In genomic region chr16:28931801-28932225, GRCh38 we compare ENCODE assay signal across 15 cellular contexts. TPM values are rescaled to one million over a fixed set of nuclear protein-coding genes. Genes with fewer than 3 reads are reported as not detected.
DNase-seq lines count a peak whose midpoint lies in the region; ATAC-seq lines count a peak whose summit lies in the region.
"Had no signal": no experiment of that assay in that cellular context is flagged by ENCODE, and none has a peak within 500 bp of the region (broad histone marks: within the 10 kb centered on the region; RNA-seq: fewer than 3 reads in every experiment).

Gene CD19, plus strand, starts transcription at chr16:28931971. Its CDS starts 30 bp downstream, at chr16:28932001.

- H3K4me1 Mint-ChIP-seq in activated CD8-positive, alpha-beta T cell treated with anti-CD3 and anti-CD28 coated beads, Interleukin-2, amount 10 ng/mL, durations not matched to agents 7 days and 5 days (ENCODE audit: low read depth): peaks cover 34% of the 10 kb centered on the region

- H3K27ac Mint-ChIP-seq in activated CD8-positive, alpha-beta T cell treated with anti-CD3 and anti-CD28 coated beads, Interleukin-2, amount 10 ng/mL, durations not matched to agents 7 days and 5 days: peak within 1 kb of the TSS; percentile 77

- H3K4me1 ChIP-seq in neuron (ENCODE audit: insufficient read depth, low read length): peaks cover 4% of the 10 kb centered on the region
- H3K4me1 ChIP-seq: right atrium auricular region had no signal

- no peaks in the 10 kb centered on the region for H3K36me3 ChIP-seq in neuron (ENCODE audit: insufficient read depth, low read length)
- H3K36me3 ChIP-seq: HAP-1, right atrium auricular region, SJCRH30 had no signal

- H3K27me3 ChIP-seq in neuron (ENCODE audit: insufficient read depth, low read length): no peaks in the 10 kb centered on the region
- H3K27me3 ChIP-seq: right atrium auricular region, SJCRH30 had no signal

- H3K27me3 Mint-ChIP-seq in activated CD8-positive, alpha-beta T cell treated with anti-CD3 and anti-CD28 coated beads, Interleukin-2, amount 10 ng/mL, durations not matched to agents 7 days and 5 days (ENCODE audit: low read depth): no peaks in the 10 kb centered on the region

- H3K4me3 ChIP-seq in GM08714 (ENCODE audit: low read length) (peak within 1 kb of the TSS; percentile 68; the same call in 1 of the 2 replicates), neuron (ENCODE audit: low read length) (no peak within 1 kb of the TSS)
- H3K4me3 ChIP-seq: HAP-1, right atrium auricular region, SJCRH30 had no signal

- H3K36me3 Mint-ChIP-seq in activated CD8-positive, alpha-beta T cell treated with anti-CD3 and anti-CD28 coated beads, Interleukin-2, amount 10 ng/mL, durations not matched to agents 7 days and 5 days (ENCODE audit: low read depth): no peaks in the 10 kb centered on the region

- peak; percentile 37 for ATAC-seq in GM19463 (IDR thresholded peaks at IDR 0.05; ENCODE audit: unreplicated experiment)
- ATAC-seq in activated CD8-positive, alpha-beta T cell treated with anti-CD3 and anti-CD28 coated beads, Interleukin-2, amount 10 ng/mL, durations not matched to agents 7 days and 5 days: no peak
- no peak for ATAC-seq in HG02970 (IDR thresholded peaks at IDR 0.05; ENCODE audit: low FRiP score, unreplicated experiment)
- ATAC-seq in HG02678 (IDR thresholded peaks at IDR 0.05; ENCODE audit: unreplicated experiment): no peak

- H3K9me3 ChIP-seq in neuron (ENCODE audit: low read length): no peaks in the 10 kb centered on the region
- H3K9me3 ChIP-seq: HAP-1, right atrium auricular region, SJCRH30 had no signal

- no peaks in the 10 kb centered on the region for H3K9me3 Mint-ChIP-seq in activated CD8-positive, alpha-beta T cell treated with anti-CD3 and anti-CD28 coated beads, Interleukin-2, amount 10 ng/mL, durations not matched to agents 7 days and 5 days (ENCODE audit: insufficient read depth)

- POLR2A ChIA-PET in activated CD8-positive, alpha-beta T cell treated with anti-CD3 and anti-CD28 coated beads, Interleukin-2, amount 10 ng/mL, durations not matched to agents 7 days and 5 days (lab: Charles Lee): no interaction called here

- DNase-seq in activated CD8-positive, alpha-beta T cell treated with anti-CD3 and anti-CD28 coated beads, Interleukin-2, amount 10 ng/mL, durations not matched to agents 7 days and 5 days: no peak
- DNase-seq in SW480 (ENCODE audit: low spot score): no peak
- DNase-seq: activated CD4-positive, alpha-beta T cell treated with anti-CD3 and anti-CD28 coated beads for 1 hour; DMS53; hypothalamus; mesendoderm; SJCRH30 had no signal

- peak within 1 kb of the TSS; percentile 48 for H2AFZ ChIP-seq in neuron (ENCODE audit: low read depth, low read length)

- CTCF ChIA-PET in activated CD8-positive, alpha-beta T cell treated with anti-CD3 and anti-CD28 coated beads, Interleukin-2, amount 10 ng/mL, durations not matched to agents 7 days and 5 days (lab: Charles Lee): interaction anchor here (1.0 to 2.8 kb wide), 2 partner anchors 13 to 58 kb away, joined by 3 to 25 read pairs; no protein-coding TSS in a partner anchor

- no peak within 1 kb of the TSS for H3K4me3 Mint-ChIP-seq in activated CD8-positive, alpha-beta T cell treated with anti-CD3 and anti-CD28 coated beads, Interleukin-2, amount 10 ng/mL, durations not matched to agents 7 days and 5 days

RNA-seq across cellular contexts. Expression of gene CD19, which starts in this region (rescaled TPM):
- total RNA-seq in activated CD8-positive, alpha-beta T cell treated with anti-CD3 and anti-CD28 coated beads, Interleukin-2, amount 10 ng/mL, durations not matched to agents 7 days and 5 days: under 1 TPM; 0.52 to 0.68 TPM
- total RNA-seq: MCF 10A had no signal
